25 cellular contexts compared by ENCODE assay signal in the genomic region with DNA sequence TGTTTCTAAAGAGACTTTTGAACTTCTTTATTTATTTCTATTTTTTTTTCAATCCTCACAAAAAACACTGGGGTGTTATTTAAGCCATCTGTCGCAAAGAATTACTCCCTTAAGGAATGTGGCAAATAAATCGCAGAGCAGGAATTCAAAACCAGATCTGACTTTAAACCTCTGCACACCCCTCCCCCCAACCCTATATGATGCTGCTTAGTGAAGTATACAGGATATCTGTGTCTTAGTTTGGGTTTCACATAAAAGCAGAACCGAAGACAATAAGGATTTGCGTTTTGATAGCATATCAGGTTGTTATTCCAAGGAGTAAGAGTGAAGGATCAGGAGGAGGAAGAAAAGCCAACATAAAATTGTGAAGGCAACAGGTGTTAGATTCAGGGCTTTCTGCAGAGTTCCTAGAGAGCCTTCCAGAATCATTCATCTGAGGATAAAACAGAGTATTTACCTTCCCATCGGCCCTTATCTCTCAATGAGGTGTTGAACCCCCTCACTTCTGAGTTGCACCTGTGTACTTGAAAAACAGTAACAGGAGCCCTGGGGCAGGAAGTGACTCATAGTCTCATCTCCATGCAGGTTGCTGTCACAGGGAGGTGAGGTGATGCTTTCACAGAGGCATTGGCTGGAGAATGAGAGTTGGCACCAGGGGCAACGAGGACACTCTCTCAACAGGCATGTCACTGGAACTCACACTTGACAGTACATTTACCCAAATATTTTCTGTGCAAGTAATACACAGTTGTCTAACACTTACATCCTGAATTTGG. TPM values are rescaled to one million over a fixed set of nuclear protein-coding genes. Genes with fewer than 3 reads are reported as not detected.
A peak's percentile ranks its signal among the peaks of the same experiment; 100 is the strongest.
DNase-seq lines count a peak whose midpoint lies in the region; ATAC-seq and TF ChIP-seq lines count a peak whose summit lies in the region.
"Had no signal": no experiment of that assay in that cellular context is flagged by ENCODE, and none has a peak within 500 bp of the region (broad histone marks: within the 10 kb centered on the region; RNA-seq: fewer than 3 reads in every experiment).

No MANE protein-coding gene starts in this region.

- CTCF ChIA-PET in GM10248 (lab: Yijun Ruan, JAX): no interaction called here

- POLR2A ChIA-PET in GM10248 (lab: Yijun Ruan, JAX): no interaction called here

- TF ChIP-seq CTCF in epithelial cell of esophagus (IDR thresholded peaks at IDR 0.05; ENCODE audit: insufficient read depth, low read depth, low read length, missing control alignments) (no peak), GM10248 (IDR thresholded peaks at IDR 0.05; ENCODE audit: control extremely low read depth, extremely low read depth, low read depth, missing control alignments) (no peak)

- DNase-seq in DMS153 (lab: John Stamatoyannopoulos, UW) (peak; percentile 93), DMS53 treated with DMSO at 0.1 percent for 48 hours (lab: John Stamatoyannopoulos, UW; ENCODE audit: unreplicated experiment) (peak; percentile 76), NCI-H510A (lab: John Stamatoyannopoulos, UW) (peak; percentile 65), epithelial cell of esophagus (ENCODE audit: low read depth) (peak; percentile 70), right cardiac atrium (no peak), EL (no peak), GM10248 (ENCODE audit: extremely low spot score) (no peak)
- DNase-seq: activated CD8-positive, alpha-beta memory T cell treated with anti-CD3 and anti-CD28 coated beads, Interleukin-2, amount 50 U/mL, for 48 hours; activated effector memory CD4-positive, alpha-beta T cell treated with Interleukin-2 at 50 U/mL for 16 hours; effector CD4-positive, alpha-beta T cell; hippocampal formation; kidney; NCI-H2171 treated with DMSO at 0.1 percent for 48 hours; stimulated activated naive CD4-positive, alpha-beta T cell; tibial artery had no signal

- H3K9me3 ChIP-seq in right cardiac atrium (ENCODE audit: control insufficient read depth, low read length): no peaks in the 10 kb centered on the region
- H3K9me3 ChIP-seq: neutrophil had no signal

- 59% methylated on average over 6 of the region's 6 CpGs for WGBS in right cardiac atrium

- no peak for ATAC-seq in right cardiac atrium
- ATAC-seq in GM21737 (IDR thresholded peaks at IDR 0.05; ENCODE audit: unreplicated experiment): no peak
- ATAC-seq: esophagus mucosa, SK-N-SH treated with all-trans-retinoic acid at 6 μM for 48 hours had no signal

- no peak overlapping the region for H3K4me3 ChIP-seq in epithelial cell of esophagus (ENCODE audit: low read length)
- H3K4me3 ChIP-seq in right cardiac atrium (ENCODE audit: low read length): no peak overlapping the region
- H3K4me3 ChIP-seq: skin epidermis, tibial artery had no signal

- H3K27me3 ChIP-seq in right cardiac atrium (ENCODE audit: control insufficient read depth, insufficient read depth): peaks cover 3% of the 10 kb centered on the region

- no peak overlapping the region for H3K27ac ChIP-seq in right cardiac atrium (ENCODE audit: low read length)
- H3K27ac ChIP-seq: neutrophil, skin epidermis, tibial artery, VCaP had no signal

- intact Hi-C loops in right cardiac atrium (cut with DNase I): no loop called here

- H3K4me1 ChIP-seq in right cardiac atrium (ENCODE audit: control insufficient read depth, insufficient read depth, low read length): no peaks in the 10 kb centered on the region
- H3K4me1 ChIP-seq: tibial artery had no signal

RNA-seq across cellular contexts. Expression of gene DMRT3, which starts 33.5 kb away (rescaled TPM):
- not detected for total RNA-seq in right cardiac atrium
- not detected for polyA plus RNA-seq in right cardiac atrium
- total RNA-seq: esophagus mucosa, frontal cortex, kidney, lung microvascular endothelial cell, myocyte, pulmonary artery endothelial cell had no signal

Comparison
In these comparisons a context has a peak if more than half of its experiments do, and no peak if none do; other contexts are left out.
1. DNase-seq: peak in DMS153 (single experiment), DMS53 treated with DMSO at 0.1 percent for 48 hours (single experiment), NCI-H510A (single experiment) and epithelial cell of esophagus (single experiment); none in right cardiac atrium (0 of 3), EL (single experiment) and GM10248 (single experiment).